In the genomic region with DNA sequence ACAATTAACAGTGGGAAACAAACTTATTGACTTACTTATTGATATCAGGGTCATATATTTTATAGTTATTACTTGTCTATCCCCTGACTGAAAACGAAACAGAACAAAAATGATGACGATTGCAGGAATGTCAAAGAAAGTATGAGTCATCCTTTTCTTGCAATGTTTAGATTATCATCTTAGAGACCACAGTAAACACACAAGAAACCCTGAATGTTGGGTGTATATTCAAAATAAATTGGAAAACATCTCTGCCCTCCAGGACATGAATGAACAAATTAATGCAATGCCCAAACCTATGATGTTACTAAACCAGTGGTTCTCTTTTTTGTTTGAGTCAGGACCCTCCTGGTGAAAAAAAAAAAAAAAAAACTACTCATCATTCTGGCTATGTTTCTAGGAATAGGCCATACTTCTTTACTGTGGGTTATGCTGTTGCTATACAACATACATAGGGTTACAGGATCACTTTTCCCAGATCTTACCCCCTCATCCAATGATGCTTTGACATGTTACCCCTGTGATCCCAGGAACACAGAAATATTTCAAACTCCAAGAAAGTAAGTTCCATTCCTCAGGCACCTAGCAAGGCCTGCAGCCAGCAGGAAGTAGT, we compare ENCODE assay signal across 13 cellular contexts.
DNase-seq lines count a peak whose midpoint lies in the region; ATAC-seq, FAIRE-seq and TF ChIP-seq lines count a peak whose summit lies in the region.
"Had no signal": no experiment of that assay in that cellular context is flagged by ENCODE, and none has a peak within 500 bp of the region (broad histone marks: within the 10 kb centered on the region; RNA-seq: fewer than 3 reads in every experiment).

No MANE protein-coding gene starts in this region.

- no peak overlapping the region for H2AFZ ChIP-seq in IMR-90 (replicated peaks; ENCODE audit: low read length, poor library complexity)
- no peak overlapping the region for H2AFZ ChIP-seq in HepG2 (ENCODE audit: low read length)

- CTCF ChIA-PET in IMR-90 (lab: Yijun Ruan, JAX) (no interaction called here), HepG2 (lab: Yijun Ruan, JAX; ENCODE audit: low intra/inter-chr PET ratio, low total read pairs) (no interaction called here)

- H3K9ac ChIP-seq in IMR-90 (ENCODE audit: low read depth, low read length), result no peak overlapping the region
- H3K9ac ChIP-seq in HepG2 (ENCODE audit: insufficient read depth, low read depth, low read length), result no peak overlapping the region
- H3K9ac ChIP-seq: BLaER1 had no signal

- H2AK9ac ChIP-seq in IMR-90 (replicated peaks; ENCODE audit: low read depth, low read length, poor library complexity), result no peak overlapping the region

- peak overlapping the region; percentile 79 for H2BK5ac ChIP-seq in IMR-90 (ENCODE audit: low read depth, low read length, poor library complexity, severe bottlenecking)

- no peak for TF ChIP-seq CTCF in IMR-90 (conservative IDR thresholded peaks at IDR 0.05; ENCODE audit: low read depth, low read length)
- TF ChIP-seq CTCF in brain microvascular endothelial cell (IDR thresholded peaks at IDR 0.05; ENCODE audit: low read depth, low read length, missing control alignments), result no peak
- no peak for TF ChIP-seq CTCF in HepG2 (CRISPR knock-in tag; IDR thresholded peaks at IDR 0.05)
- TF ChIP-seq CTCF in spleen (IDR thresholded peaks at IDR 0.05 in 8 of 11, conservative IDR thresholded peaks at IDR 0.05 in 3 of 11), result no peak

- DNase-seq in AG08396 (ENCODE audit: low spot score) (peak; percentile 29), IMR-90 (peak; percentile 90), brain microvascular endothelial cell (no peak), HepG2 (ENCODE audit: low spot score) (peak; percentile 7), spleen (no peak)
- DNase-seq in activated naive CD4-positive, alpha-beta T cell treated with Interleukin-2 at 50 U/mL for 16 hours, result no peak
- DNase-seq: activated CD8-positive, alpha-beta T cell treated with anti-CD3 and anti-CD28 coated beads, Interleukin-2, amount 10 ng/mL, durations not matched to agents 7 days and 5 days; heart right ventricle; stimulated activated naive CD4-positive, alpha-beta T cell had no signal

- no peak overlapping the region for H3K4me3 ChIP-seq in IMR-90 (ENCODE audit: insufficient read depth, low read depth, low read length)
- H3K4me3 ChIP-seq in brain microvascular endothelial cell (ENCODE audit: low read depth, low read length), result no peak overlapping the region
- H3K4me3 ChIP-seq in HepG2 (replicated peaks in 1 of 3; ENCODE audit: insufficient read depth in 1 of 3, low read depth in 2 of 3, low read length in 3 of 3), result no peak overlapping the region
- H3K4me3 ChIP-seq in spleen, result no peak overlapping the region
- H3K4me3 ChIP-seq: ascending aorta, BLaER1, heart right ventricle had no signal

- FAIRE-seq in HepG2 (lab: Jason Lieb, UNC), result no peak

- H3K4me2 ChIP-seq in IMR-90 (ENCODE audit: low read depth, low read length), result peak overlapping the region; percentile 81; the same call in 1 of the 2 replicates
- no peak overlapping the region for H3K4me2 ChIP-seq in HepG2 (ENCODE audit: low read depth, low read length)
- H3K4me2 ChIP-seq: BLaER1 had no signal

- no peaks in the 10 kb centered on the region for H3K36me3 ChIP-seq in IMR-90 (ENCODE audit: control insufficient read depth, insufficient read depth, low read length)
- no peaks in the 10 kb centered on the region for H3K36me3 ChIP-seq in brain microvascular endothelial cell (replicated peaks)
- H3K36me3 ChIP-seq in HepG2 (replicated peaks in 1 of 2; ENCODE audit: control insufficient read depth in 1 of 2, insufficient read depth in 2 of 2, low read length in 2 of 2), result no peaks in the 10 kb centered on the region
- no peaks in the 10 kb centered on the region for H3K36me3 ChIP-seq in spleen
- H3K36me3 ChIP-seq: ascending aorta, BLaER1, heart right ventricle had no signal

- H3K9me1 ChIP-seq in IMR-90 (ENCODE audit: insufficient read depth, low read length), result peaks cover 3% of the 10 kb centered on the region

- TF ChIP-seq RAD21 in IMR-90 (IDR thresholded peaks at IDR 0.05; ENCODE audit: low read length), result no peak; the same call in 1 of the 2 replicates
- no peak for TF ChIP-seq RAD21 in HepG2 (CRISPR knock-in tag; IDR thresholded peaks at IDR 0.05)

- dilution Hi-C loops in IMR-90 (cut with HindIII; ENCODE audit: low sequenced_read_pairs, unreplicated experiment), result no loop called here

- peak overlapping the region; percentile 92 for H2BK120ac ChIP-seq in IMR-90 (ENCODE audit: low read depth, low read length)

- H4K8ac ChIP-seq in IMR-90 (ENCODE audit: low read depth in 2 of 2, low read length in 2 of 2), result peak overlapping the region; percentile 60 to 72

- H3K27ac ChIP-seq in IMR-90 (ENCODE audit: insufficient read depth, low read length) (peak overlapping the region; percentile 42), brain microvascular endothelial cell (peak overlapping the region; percentile 96), HepG2 (ENCODE audit: extremely low read length, insufficient read depth, low read length) (no peak overlapping the region), spleen (no peak overlapping the region)
- H3K27ac ChIP-seq: ascending aorta, BLaER1, heart right ventricle had no signal

- TF ChIP-seq POLR2A in IMR-90 (IDR thresholded peaks at IDR 0.05; ENCODE audit: low read depth, low read length) (no peak), HepG2 (IDR thresholded peaks at IDR 0.05; ENCODE audit: insufficient read depth in 1 of 2, low read depth in 2 of 2, low read length in 2 of 2) (no peak), spleen (IDR thresholded peaks at IDR 0.05) (no peak)

- H3K4me1 ChIP-seq in IMR-90 (ENCODE audit: control insufficient read depth, insufficient read depth, low read length) (peaks cover 4% of the 10 kb centered on the region; the same call in 1 of the 2 replicates), HepG2 (ENCODE audit: insufficient read depth, low read length) (peaks cover 6% of the 10 kb centered on the region; the same call in 1 of the 2 replicates), spleen (no peaks in the 10 kb centered on the region)
- H3K4me1 ChIP-seq: ascending aorta, BLaER1, heart right ventricle had no signal

- H3K14ac ChIP-seq in IMR-90 (replicated peaks; ENCODE audit: low read depth, low read length), result peak overlapping the region; percentile 91

- intact Hi-C loops in IMR-90 (cut with micrococcal nuclease), result loop anchor here (5.0 kb wide), 1 partner anchor 172 kb away; no protein-coding TSS in a partner anchor
- intact Hi-C loops in HepG2 (cut with micrococcal nuclease; ENCODE audit: unreplicated experiment), result no loop called here
- intact Hi-C loops in spleen (cut with DNase I; ENCODE audit: low total_unique reads), result no loop called here

- TF ChIP-seq EP300 in HepG2 (IDR thresholded peaks at IDR 0.05; ENCODE audit: low read depth in 2 of 2, low read length in 2 of 2), result no peak
- no peak for TF ChIP-seq EP300 in HepG2 (CRISPR knock-in tag; IDR thresholded peaks at IDR 0.05; ENCODE audit: borderline replicate concordance)

- no peaks in the 10 kb centered on the region for H3K79me1 ChIP-seq in IMR-90 (ENCODE audit: low read depth in 1 of 2, low read length in 2 of 2)

- no peaks in the 10 kb centered on the region for H3K79me2 ChIP-seq in HepG2 (ENCODE audit: insufficient read depth, low read length)

- peak overlapping the region; percentile 88 for H3K4ac ChIP-seq in IMR-90 (ENCODE audit: low read depth, low read length)

- POLR2A ChIA-PET in IMR-90 (lab: Charles Lee; ENCODE audit: unreplicated experiment) (interaction anchor here (0.6 kb wide), 1 partner anchor 391 kb away, joined by 3 read pairs; no protein-coding TSS in a partner anchor), HepG2 (lab: Yijun Ruan, JAX) (no interaction called here)

- no CpG with 5 or more reads among the region's 2 CpGs for WGBS in IMR-90 (ENCODE audit: extremely low coverage in 2 of 2, insufficient read length in 1 of 2), 2 experiments
- WGBS in HepG2 (ENCODE audit: low lambda C conversion rate), result 1% methylated on average over 2 of the region's 2 CpGs
- WGBS in spleen, 5 donors, result 31 to 58% (median 49%) methylated on average over 2 of the region's 2 CpGs

- peak overlapping the region; percentile 91 for H2BK15ac ChIP-seq in IMR-90 (ENCODE audit: low read depth, low read length)

- H4K91ac ChIP-seq in IMR-90 (ENCODE audit: insufficient read depth, low read depth, low read length), result peak overlapping the region; percentile 88

- ATAC-seq in IMR-90 (ENCODE audit: low read depth) (peak; percentile 72), HepG2 (no peak), HG03378 (IDR thresholded peaks at IDR 0.05; ENCODE audit: unreplicated experiment) (no peak), HG03457 (IDR thresholded peaks at IDR 0.05; ENCODE audit: unreplicated experiment) (no peak)
- ATAC-seq: activated CD8-positive, alpha-beta T cell treated with anti-CD3 and anti-CD28 coated beads, Interleukin-2, amount 10 ng/mL, durations not matched to agents 7 days and 5 days; heart right ventricle had no signal

- H4K5ac ChIP-seq in IMR-90 (ENCODE audit: low read depth, low read length), result peak overlapping the region; percentile 13; the same call in 1 of the 2 replicates

- peak overlapping the region; percentile 91 for H2BK20ac ChIP-seq in IMR-90 (ENCODE audit: low read depth, low read length)

- BruUV-seq in IMR-90 (replicated peaks; lab: Mats Ljungman, UMichigan) (no TSS peak), HepG2 (replicated peaks; lab: Mats Ljungman, UMichigan) (no TSS peak)

- no peaks in the 10 kb centered on the region for H3K27me3 ChIP-seq in IMR-90 (ENCODE audit: control insufficient read depth, insufficient read depth, low read length)
- H3K27me3 ChIP-seq in brain microvascular endothelial cell (replicated peaks), result no peaks in the 10 kb centered on the region
- H3K27me3 ChIP-seq in HepG2 (ENCODE audit: control insufficient read depth in 1 of 2, insufficient read depth in 2 of 2, low read length in 2 of 2), result no peaks in the 10 kb centered on the region
- H3K27me3 ChIP-seq in spleen (replicated peaks in 1 of 7), result no peaks in the 10 kb centered on the region
- H3K27me3 ChIP-seq: ascending aorta, BLaER1, heart right ventricle had no signal

- peak overlapping the region; percentile 69 for H3K18ac ChIP-seq in IMR-90 (ENCODE audit: low read depth, low read length)

- H3K56ac ChIP-seq in IMR-90 (ENCODE audit: extremely low read depth, insufficient read depth, low read length), result peak overlapping the region; percentile 14; the same call in 1 of the 2 replicates

- H4K20me1 ChIP-seq in IMR-90 (ENCODE audit: insufficient read depth, low read length) (no peaks in the 10 kb centered on the region), HepG2 (ENCODE audit: insufficient read depth, low read length) (no peaks in the 10 kb centered on the region)
- H4K20me1 ChIP-seq: BLaER1 had no signal

- in situ Hi-C loops in IMR-90 (cut with MboI; ENCODE audit: low sequenced_read_pairs) (no loop called here), brain microvascular endothelial cell (cut with HindIII; ENCODE audit: low pct_ligation_motif_present, low sequenced_read_pairs) (loop anchor here (25.0 kb wide), 1 partner anchor 157 kb away; no protein-coding TSS in a partner anchor), HepG2 (cut with HindIII; ENCODE audit: extremely low pct_ligation_motif_present, low pct_unique_long_range_greater_than_20kb) (no loop called here)

- no peaks in the 10 kb centered on the region for H3K9me3 ChIP-seq in IMR-90 (ENCODE audit: control insufficient read depth, insufficient read depth, low read length)
- H3K9me3 ChIP-seq in HepG2 (ENCODE audit: low read length), result no peaks in the 10 kb centered on the region
- H3K9me3 ChIP-seq in spleen, result peaks cover 0 to 4% (median 0%) of the 10 kb centered on the region in 8 donors
- H3K9me3 ChIP-seq: ascending aorta, BLaER1 had no signal

- H3K23ac ChIP-seq in IMR-90 (ENCODE audit: low read depth, low read length), result no peak overlapping the region

- H2AK5ac ChIP-seq in IMR-90 (ENCODE audit: low read depth, low read length), result peak overlapping the region; percentile 72

Comparison
In these comparisons a context has a peak if more than half of its experiments do, and no peak if none do; other contexts are left out.
1. DNase-seq: peak in AG08396 (single experiment), IMR-90 (single experiment) and HepG2 (single experiment); none in brain microvascular endothelial cell (single experiment), spleen (single experiment) and activated naive CD4-positive, alpha-beta T cell treated with Interleukin-2 at 50 U/mL for 16 hours (single experiment).
2. H3K27ac ChIP-seq: peak in IMR-90 (single experiment) and brain microvascular endothelial cell (single experiment); none in HepG2 (single experiment) and spleen (0 of 8).